ENCODE assay signal across 1 cellular context in genomic region chr20:46689082-46689753, GRCh38.
TF ChIP-seq lines count a peak whose summit lies in the region.

TSS of gene TP53RK (minus strand) at chr20:46689444. CDS start at chr20:46689414, 30 bp downstream.

TF ChIP-seq in HepG2, 621 proteins besides CTCF, POLR2A, EP300 and RAD21 (continued from another document and continues in another):
- TF ChIP-seq PLSCR1 (CRISPR knock-in tag; IDR thresholded peaks at IDR 0.05; ENCODE audit: borderline replicate concordance) (no peak), ZNF782 (CRISPR knock-in tag; IDR thresholded peaks at IDR 0.05; ENCODE audit: borderline replicate concordance) (peak; percentile 81; the same call in 1 of the 2 replicates), KLF9 (CRISPR knock-in tag; IDR thresholded peaks at IDR 0.05; ENCODE audit: low read depth) (0 out of 2 replicates have a peak, but pooled peaks have one; percentile 37), HIC2 (CRISPR knock-in tag; IDR thresholded peaks at IDR 0.05; ENCODE audit: low read depth) (no peak; the same call in 1 of the 2 replicates), NR0B2 (CRISPR knock-in tag; IDR thresholded peaks at IDR 0.05) (peak; percentile 80), MXD4 (CRISPR knock-in tag; IDR thresholded peaks at IDR 0.05) (peak; percentile 81), ISX (CRISPR knock-in tag; conservative IDR thresholded peaks at IDR 0.05) (peak; percentile 65; the same call in 1 of the 2 replicates), ZNF609 (CRISPR knock-in tag; IDR thresholded peaks at IDR 0.05; ENCODE audit: borderline replicate concordance) (no peak; the same call in 1 of the 2 replicates), PRDM4 (CRISPR knock-in tag; IDR thresholded peaks at IDR 0.05; ENCODE audit: borderline replicate concordance) (no peak), PRDM15 (CRISPR knock-in tag; IDR thresholded peaks at IDR 0.05) (peak; percentile 70; the same call in 1 of the 2 replicates), ZNF33A (CRISPR knock-in tag; IDR thresholded peaks at IDR 0.05; ENCODE audit: borderline replicate concordance) (peak; percentile 94; the same call in 1 of the 2 replicates), ZBTB2 (CRISPR knock-in tag; IDR thresholded peaks at IDR 0.05; ENCODE audit: low read depth) (no peak), DZIP1 (CRISPR knock-in tag; IDR thresholded peaks at IDR 0.05) (peak; percentile 74; the same call in 1 of the 2 replicates), ZSCAN20 (CRISPR knock-in tag; IDR thresholded peaks at IDR 0.05; ENCODE audit: borderline replicate concordance) (peak; percentile 98), MIER2 (CRISPR knock-in tag; IDR thresholded peaks at IDR 0.05) (no peak), ZBED4 (CRISPR knock-in tag; IDR thresholded peaks at IDR 0.05; ENCODE audit: borderline replicate concordance) (peak; percentile 27; the same call in 1 of the 2 replicates), ISL2 (CRISPR knock-in tag; IDR thresholded peaks at IDR 0.05) (peak; percentile 88), ZFAT (CRISPR knock-in tag; conservative IDR thresholded peaks at IDR 0.05) (peak; percentile 87; the same call in 1 of the 2 replicates), ATF1 (CRISPR knock-in tag; IDR thresholded peaks at IDR 0.05) (no peak), ZNF652 (CRISPR knock-in tag; IDR thresholded peaks at IDR 0.05; ENCODE audit: borderline replicate concordance, low read depth) (peak; percentile 15; the same call in 1 of the 2 replicates), FUBP1 (CRISPR knock-in tag; IDR thresholded peaks at IDR 0.05; ENCODE audit: borderline replicate concordance) (0 out of 2 replicates have a peak, but pooled peaks have one; percentile 97)
